In genomic region chr12:24948452-24948815, GRCh38 we compare ENCODE assay signal across 8 cellular contexts.
DNase-seq lines count a peak whose midpoint lies in the region; ATAC-seq and TF ChIP-seq lines count a peak whose summit lies in the region.

No MANE protein-coding gene starts in this region.

- peaks cover 37% of the 10 kb centered on the region for H3K4me1 Mint-ChIP-seq in activated naive CD4-positive, alpha-beta T cell treated with anti-CD3 and anti-CD28 coated beads, Interleukin-2, amount 50 U/mL, for 24 hours

- H3K4me3 ChIP-seq in AG10803 (ENCODE audit: low read length), result peak overlapping the region; percentile 86
- peak overlapping the region; percentile 59 for H3K4me3 ChIP-seq in skeletal muscle cell (ENCODE audit: low read depth, low read length)

- peak; percentile 35 for ATAC-seq in GM19438 (IDR thresholded peaks at IDR 0.05; ENCODE audit: low read depth, unreplicated experiment)

- no peaks in the 10 kb centered on the region for H3K36me3 Mint-ChIP-seq in activated naive CD4-positive, alpha-beta T cell treated with anti-CD3 and anti-CD28 coated beads, Interleukin-2, amount 50 U/mL, for 24 hours

- H3K9me3 Mint-ChIP-seq in activated naive CD4-positive, alpha-beta T cell treated with anti-CD3 and anti-CD28 coated beads, Interleukin-2, amount 50 U/mL, for 24 hours, result peaks cover 6% of the 10 kb centered on the region

- peaks cover 34% of the 10 kb centered on the region for H3K27me3 Mint-ChIP-seq in activated naive CD4-positive, alpha-beta T cell treated with anti-CD3 and anti-CD28 coated beads, Interleukin-2, amount 50 U/mL, for 24 hours

- 0 out of 2 replicates have a peak, but pooled peaks have one; percentile 1 for TF ChIP-seq CTCF in AG10803 (conservative IDR thresholded peaks at IDR 0.05; ENCODE audit: low read length)

- H3K27ac Mint-ChIP-seq in activated naive CD4-positive, alpha-beta T cell treated with anti-CD3 and anti-CD28 coated beads, Interleukin-2, amount 50 U/mL, for 24 hours, result peak overlapping the region; percentile 95

- peak; percentile 52 for DNase-seq in AG10803 (ENCODE audit: low read depth)
- DNase-seq in Kasumi-1 (lab: John Stamatoyannopoulos, UW), result peak; percentile 41 to 52
- peak; percentile 22 for DNase-seq in hepatic stellate cell (ENCODE audit: low spot score)
- DNase-seq in skeletal muscle cell (ENCODE audit: low read depth), result no peak
- no peak for DNase-seq in effector CD4-positive, alpha-beta T cell
- DNase-seq in NCI-H146 treated with DMSO at 0.1 percent for 48 hours (lab: John Stamatoyannopoulos, UW; ENCODE audit: unreplicated experiment), result no peak

- H3K4me3 Mint-ChIP-seq in activated naive CD4-positive, alpha-beta T cell treated with anti-CD3 and anti-CD28 coated beads, Interleukin-2, amount 50 U/mL, for 24 hours, result peak overlapping the region; percentile 89

Comparison
In these comparisons a context has a peak if more than half of its experiments do, and no peak if none do; other contexts are left out.
1. DNase-seq: peak in AG10803 (single experiment), Kasumi-1 (2 of 2) and hepatic stellate cell (single experiment); none in skeletal muscle cell (single experiment), effector CD4-positive, alpha-beta T cell (single experiment) and NCI-H146 treated with DMSO at 0.1 percent for 48 hours (single experiment).